In genomic region chr6:95636552-95637376, GRCh38 we compare ENCODE assay signal across 20 cellular contexts.
"Had no signal": no experiment of that assay in that cellular context is flagged by ENCODE, and none has a peak within 500 bp of the region (broad histone marks: within the 10 kb centered on the region; RNA-seq: fewer than 3 reads in every experiment).

No MANE protein-coding gene starts in this region.

- H3K27me3 Mint-ChIP-seq: brain had no signal

- H3K27ac ChIP-seq: coronary artery, heart left ventricle, tibial nerve had no signal

- H3K36me3 Mint-ChIP-seq: brain, mesothelial cell of epicardium had no signal

- H3K4me1 ChIP-seq: heart left ventricle, tibial nerve had no signal

- H3K4me3 ChIP-seq: coronary artery, heart left ventricle, lung, tibial nerve had no signal

- H3K4me3 Mint-ChIP-seq: activated CD8-positive, alpha-beta T cell treated with anti-CD3 and anti-CD28 coated beads for 36 hours; activated naive CD4-positive, alpha-beta T cell treated with anti-CD3 and anti-CD28 coated beads, Interleukin-2, amount 50 U/mL, for 24 hours; activated T-cell treated with anti-CD3 and anti-CD28 coated beads, Interleukin-2, amount 50 U/mL, for 4 hours; brain; mesothelial cell of epicardium; WTC11 had no signal

- H3K27ac Mint-ChIP-seq: activated CD8-positive, alpha-beta T cell treated with anti-CD3 and anti-CD28 coated beads for 36 hours; activated naive CD4-positive, alpha-beta T cell treated with anti-CD3 and anti-CD28 coated beads, Interleukin-2, amount 50 U/mL, for 24 hours; brain; mesothelial cell of epicardium; WTC11 had no signal

- H3K36me3 ChIP-seq: heart left ventricle, tibial nerve had no signal

- ATAC-seq: activated CD8-positive, alpha-beta T cell treated with anti-CD3 and anti-CD28 coated beads for 36 hours; activated T-cell treated with anti-CD3 and anti-CD28 coated beads, Interleukin-2, amount 50 U/mL, for 4 hours; left colon; WTC11 had no signal

- DNase-seq: activated CD4-positive, alpha-beta T cell treated with anti-CD3 and anti-CD28 coated beads for 48 hours; activated CD8-positive, alpha-beta T cell treated with anti-CD3 and anti-CD28 coated beads for 36 hours; activated effector memory CD4-positive, alpha-beta T cell treated with Interleukin-2 at 50 U/mL for 16 hours; activated T-cell treated with anti-CD3 and anti-CD28 coated beads, Interleukin-2, amount 50 U/mL, for 4 hours; amygdala; central memory CD4-positive, alpha-beta T cell; effector CD4-positive, alpha-beta T cell; foreskin fibroblast; heart left ventricle; left colon; stimulated activated CD4-positive, alpha-beta T cell treated with anti-CD3 and anti-CD28 coated beads, Interleukin-12 subunit alpha, Interleukin-12 subunit beta, amount 100 ng/mL, for 4 hours; stimulated activated CD4-positive, alpha-beta T cell treated with anti-CD3 and anti-CD28 coated beads, Interleukin-2, amount 100 ng/mL, for 24 hours; SW 1271 had no signal

- H3K4me1 Mint-ChIP-seq: activated naive CD4-positive, alpha-beta T cell treated with anti-CD3 and anti-CD28 coated beads, Interleukin-2, amount 50 U/mL, for 24 hours; brain; mesothelial cell of epicardium had no signal

- H3K9me3 ChIP-seq: heart left ventricle, tibial nerve had no signal

- H3K27me3 ChIP-seq: heart left ventricle, tibial nerve had no signal
